20 cellular contexts compared by ENCODE assay signal in the genomic region with DNA sequence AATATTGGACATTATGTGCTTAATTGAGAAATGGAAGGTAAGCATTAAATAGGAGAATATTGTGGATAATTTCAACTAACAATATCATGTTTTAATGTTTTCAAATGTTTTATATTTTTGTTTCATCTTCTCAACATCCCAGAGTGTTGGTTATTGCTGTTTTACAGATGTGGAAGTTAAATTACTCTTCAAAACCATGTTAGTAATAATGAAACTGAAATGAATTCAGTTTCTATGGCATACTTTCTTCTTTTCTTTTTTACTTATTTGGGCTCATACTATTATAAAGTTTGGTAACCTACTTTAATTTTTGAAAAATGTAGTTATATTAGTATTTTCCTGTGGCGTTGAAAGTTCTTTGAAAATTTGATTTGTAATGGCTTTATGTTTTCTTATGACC. TPM values are rescaled to one million over a fixed set of nuclear protein-coding genes. Genes with fewer than 3 reads are reported as not detected.
DNase-seq lines count a peak whose midpoint lies in the region; ATAC-seq and TF ChIP-seq lines count a peak whose summit lies in the region.
"Had no signal": no experiment of that assay in that cellular context is flagged by ENCODE, and none has a peak within 500 bp of the region (broad histone marks: within the 10 kb centered on the region; RNA-seq: fewer than 3 reads in every experiment).

No MANE protein-coding gene starts in this region.

- H3K9ac ChIP-seq in Loucy (ENCODE audit: low read depth, low read length, poor library complexity, severe bottlenecking) (peak overlapping the region; percentile 37), colonic mucosa (ENCODE audit: low read depth in 2 of 2, low read length in 2 of 2) (no peak overlapping the region)
- H3K9ac ChIP-seq: SK-N-SH had no signal

- peaks cover 49% of the 10 kb centered on the region for H3K4me1 ChIP-seq in Loucy (ENCODE audit: insufficient read depth, low read length, poor library complexity, severe bottlenecking)
- peaks cover 3% of the 10 kb centered on the region for H3K4me1 ChIP-seq in colonic mucosa

- H3K4me2 ChIP-seq in Loucy (ENCODE audit: low read depth, low read length, poor library complexity, severe bottlenecking): peak overlapping the region; percentile 90
- H3K4me2 ChIP-seq: SK-N-SH had no signal

- no peak overlapping the region for H3K4me3 Mint-ChIP-seq in activated CD4-positive, alpha-beta T cell treated with anti-CD3 and anti-CD28 coated beads for 36 hours
- peak overlapping the region; percentile 30 for H3K4me3 Mint-ChIP-seq in activated naive CD8-positive, alpha-beta T cell treated with anti-CD3 and anti-CD28 coated beads, Interleukin-2, amount 10 ng/mL, durations not matched to agents 7 days and 5 days

- no peak for DNase-seq in activated CD4-positive, alpha-beta T cell treated with anti-CD3 and anti-CD28 coated beads for 36 hours
- no peak for DNase-seq in activated CD4-positive, alpha-beta T cell treated with anti-CD3 and anti-CD28 coated beads, Interleukin-2, amount 50 U/mL, for 1 hour
- DNase-seq in activated naive CD8-positive, alpha-beta T cell treated with anti-CD3 and anti-CD28 coated beads, Interleukin-2, amount 10 ng/mL, durations not matched to agents 7 days and 5 days: no peak
- DNase-seq in stimulated activated CD4-positive, alpha-beta T cell treated with anti-CD3 and anti-CD28 coated beads, Interleukin-4, amount 100 ng/mL, for 24 hours: no peak
- DNase-seq in WERI-Rb-1 (no peak), colonic mucosa (no peak)
- DNase-seq: 8988T; caudate nucleus; CD8-positive, alpha-beta memory T cell; effector CD8-positive, alpha-beta T cell; Kasumi-1; left colon; NCI-H187 treated with DMSO at 0.1 percent for 48 hours; right lobe of liver; SK-N-SH; stimulated activated CD4-positive, alpha-beta T cell treated with anti-CD3 and anti-CD28 coated beads, Interleukin-2, amount 100 ng/mL, for 48 hours had no signal

- H3F3A ChIP-seq in Loucy (ENCODE audit: low read depth): no peaks in the 10 kb centered on the region

- TF ChIP-seq CTCF in Loucy (conservative IDR thresholded peaks at IDR 0.05; ENCODE audit: low read length) (no peak), WERI-Rb-1 (IDR thresholded peaks at IDR 0.05; ENCODE audit: low read depth, low read length) (no peak), colonic mucosa (IDR thresholded peaks at IDR 0.05) (no peak)

- intact Hi-C loops in activated CD4-positive, alpha-beta T cell treated with anti-CD3 and anti-CD28 coated beads for 36 hours (cut with DNase I, micrococcal nuclease): no loop called here
- intact Hi-C loops in colonic mucosa (cut with DNase I): no loop called here

- H3K9me3 Mint-ChIP-seq in activated CD4-positive, alpha-beta T cell treated with anti-CD3 and anti-CD28 coated beads for 36 hours (ENCODE audit: low read depth): no peaks in the 10 kb centered on the region
- H3K9me3 Mint-ChIP-seq in activated naive CD8-positive, alpha-beta T cell treated with anti-CD3 and anti-CD28 coated beads, Interleukin-2, amount 10 ng/mL, durations not matched to agents 7 days and 5 days: no peaks in the 10 kb centered on the region
- H3K9me3 Mint-ChIP-seq: CD8-positive, alpha-beta memory T cell; type B pancreatic cell had no signal

- no peaks in the 10 kb centered on the region for H3K9me3 ChIP-seq in Loucy (ENCODE audit: insufficient read depth, low read depth, low read length)
- H3K9me3 ChIP-seq in WERI-Rb-1 (ENCODE audit: severe bottlenecking): no peaks in the 10 kb centered on the region
- H3K9me3 ChIP-seq in colonic mucosa: no peaks in the 10 kb centered on the region
- H3K9me3 ChIP-seq: right lobe of liver, SK-N-SH had no signal

- no peak overlapping the region for H2AFZ ChIP-seq in Loucy (ENCODE audit: low read length)

- POLR2A ChIA-PET in activated CD4-positive, alpha-beta T cell treated with anti-CD3 and anti-CD28 coated beads for 36 hours (lab: Charles Lee): no interaction called here
- POLR2A ChIA-PET in activated naive CD8-positive, alpha-beta T cell treated with anti-CD3 and anti-CD28 coated beads, Interleukin-2, amount 10 ng/mL, durations not matched to agents 7 days and 5 days (lab: Charles Lee): interaction anchor here (5.4 kb wide), 1 partner anchor 30 kb away, joined by 104 read pairs; a partner anchor contains a TSS

- CTCF ChIA-PET in activated CD4-positive, alpha-beta T cell treated with anti-CD3 and anti-CD28 coated beads for 36 hours (lab: Charles Lee): interaction anchor here (1.1 to 1.6 kb wide), 3 partner anchors 13 to 30 kb away, joined by 3 to 5 read pairs (median 4); a partner anchor contains a TSS

- no peaks in the 10 kb centered on the region for H3K9me2 ChIP-seq in Loucy (replicated peaks; ENCODE audit: low read depth, low read length)
- H3K9me2 ChIP-seq: SK-N-SH had no signal

- H3K27ac ChIP-seq in WERI-Rb-1 (no peak overlapping the region), colonic mucosa (no peak overlapping the region)
- H3K27ac ChIP-seq: right lobe of liver had no signal

- H3K36me3 Mint-ChIP-seq in activated CD4-positive, alpha-beta T cell treated with anti-CD3 and anti-CD28 coated beads for 36 hours (ENCODE audit: low read depth): peaks cover 41% of the 10 kb centered on the region
- peaks cover 22% of the 10 kb centered on the region for H3K36me3 Mint-ChIP-seq in activated naive CD8-positive, alpha-beta T cell treated with anti-CD3 and anti-CD28 coated beads, Interleukin-2, amount 10 ng/mL, durations not matched to agents 7 days and 5 days

- peaks cover 54% of the 10 kb centered on the region for H3K4me1 Mint-ChIP-seq in activated CD4-positive, alpha-beta T cell treated with anti-CD3 and anti-CD28 coated beads for 36 hours
- peaks cover 50% of the 10 kb centered on the region for H3K4me1 Mint-ChIP-seq in activated naive CD8-positive, alpha-beta T cell treated with anti-CD3 and anti-CD28 coated beads, Interleukin-2, amount 10 ng/mL, durations not matched to agents 7 days and 5 days

- H3K36me3 ChIP-seq in Loucy (ENCODE audit: insufficient read depth, low read length) (no peaks in the 10 kb centered on the region), WERI-Rb-1 (peaks cover 18% of the 10 kb centered on the region), colonic mucosa (peaks cover under 1% of the 10 kb centered on the region)
- H3K36me3 ChIP-seq: right lobe of liver had no signal

- H3K4me3 ChIP-seq in Loucy (ENCODE audit: low read length, poor library complexity, severe bottlenecking): peak overlapping the region; percentile 93
- no peak overlapping the region for H3K4me3 ChIP-seq in WERI-Rb-1 (ENCODE audit: low read depth, low read length)
- no peak overlapping the region for H3K4me3 ChIP-seq in colonic mucosa
- H3K4me3 ChIP-seq: right lobe of liver had no signal

- no peak for ATAC-seq in activated CD4-positive, alpha-beta T cell treated with anti-CD3 and anti-CD28 coated beads for 36 hours
- peak; percentile 29 for ATAC-seq in GM18519 (IDR thresholded peaks at IDR 0.05; ENCODE audit: low FRiP score, unreplicated experiment)
- ATAC-seq in activated naive CD8-positive, alpha-beta T cell treated with anti-CD3 and anti-CD28 coated beads, Interleukin-2, amount 10 ng/mL, durations not matched to agents 7 days and 5 days (ENCODE audit: low read depth): no peak
- ATAC-seq: left colon, Panc1, right lobe of liver had no signal

- H3K27me3 ChIP-seq in Loucy (ENCODE audit: insufficient read depth, low read length, poor library complexity, severe bottlenecking): no peaks in the 10 kb centered on the region
- H3K27me3 ChIP-seq in WERI-Rb-1 (ENCODE audit: insufficient read depth, low read depth, severe bottlenecking): no peaks in the 10 kb centered on the region
- no peaks in the 10 kb centered on the region for H3K27me3 ChIP-seq in colonic mucosa
- H3K27me3 ChIP-seq: right lobe of liver had no signal

- H3K79me2 ChIP-seq in Loucy (ENCODE audit: insufficient read depth, low read length): peaks cover 89% of the 10 kb centered on the region

- H3K27me3 Mint-ChIP-seq in activated CD4-positive, alpha-beta T cell treated with anti-CD3 and anti-CD28 coated beads for 36 hours: no peaks in the 10 kb centered on the region
- no peaks in the 10 kb centered on the region for H3K27me3 Mint-ChIP-seq in activated naive CD8-positive, alpha-beta T cell treated with anti-CD3 and anti-CD28 coated beads, Interleukin-2, amount 10 ng/mL, durations not matched to agents 7 days and 5 days
- H3K27me3 Mint-ChIP-seq: CD8-positive, alpha-beta memory T cell; type B pancreatic cell had no signal

- H3K27ac Mint-ChIP-seq in activated CD4-positive, alpha-beta T cell treated with anti-CD3 and anti-CD28 coated beads for 36 hours: peak overlapping the region; percentile 8
- no peak overlapping the region for H3K27ac Mint-ChIP-seq in activated naive CD8-positive, alpha-beta T cell treated with anti-CD3 and anti-CD28 coated beads, Interleukin-2, amount 10 ng/mL, durations not matched to agents 7 days and 5 days
- H3K27ac Mint-ChIP-seq: CD8-positive, alpha-beta memory T cell; type B pancreatic cell had no signal

- H4K20me1 ChIP-seq in Loucy (ENCODE audit: insufficient read depth, low read length, poor library complexity, severe bottlenecking): peaks cover 70% of the 10 kb centered on the region

RNA-seq across cellular contexts. Expression of a gene that starts 4.2 kb away (rescaled TPM):
- total RNA-seq in activated CD4-positive, alpha-beta T cell treated with anti-CD3 and anti-CD28 coated beads for 36 hours: 100 to 1,000 TPM; 117 to 123 TPM
- total RNA-seq in activated naive CD8-positive, alpha-beta T cell treated with anti-CD3 and anti-CD28 coated beads, Interleukin-2, amount 10 ng/mL, durations not matched to agents 7 days and 5 days: 10 to 100 TPM; 55.5 to 60.2 TPM
- 10 to 100 TPM; 50.0 to 86.5 TPM for total RNA-seq in colonic mucosa

RNA-seq across cellular contexts. Expression of a gene that starts 29.8 kb away (rescaled TPM):
- total RNA-seq in activated CD4-positive, alpha-beta T cell treated with anti-CD3 and anti-CD28 coated beads for 36 hours: 1 to 10 TPM; 4.0 to 5.4 TPM
- total RNA-seq in activated naive CD8-positive, alpha-beta T cell treated with anti-CD3 and anti-CD28 coated beads, Interleukin-2, amount 10 ng/mL, durations not matched to agents 7 days and 5 days: 1 to 10 TPM; 6.0 to 6.6 TPM
- total RNA-seq in colonic mucosa: 1 to 10 TPM; 1.9 to 3.1 TPM
